8 cellular contexts compared by ENCODE assay signal in the genomic region with DNA sequence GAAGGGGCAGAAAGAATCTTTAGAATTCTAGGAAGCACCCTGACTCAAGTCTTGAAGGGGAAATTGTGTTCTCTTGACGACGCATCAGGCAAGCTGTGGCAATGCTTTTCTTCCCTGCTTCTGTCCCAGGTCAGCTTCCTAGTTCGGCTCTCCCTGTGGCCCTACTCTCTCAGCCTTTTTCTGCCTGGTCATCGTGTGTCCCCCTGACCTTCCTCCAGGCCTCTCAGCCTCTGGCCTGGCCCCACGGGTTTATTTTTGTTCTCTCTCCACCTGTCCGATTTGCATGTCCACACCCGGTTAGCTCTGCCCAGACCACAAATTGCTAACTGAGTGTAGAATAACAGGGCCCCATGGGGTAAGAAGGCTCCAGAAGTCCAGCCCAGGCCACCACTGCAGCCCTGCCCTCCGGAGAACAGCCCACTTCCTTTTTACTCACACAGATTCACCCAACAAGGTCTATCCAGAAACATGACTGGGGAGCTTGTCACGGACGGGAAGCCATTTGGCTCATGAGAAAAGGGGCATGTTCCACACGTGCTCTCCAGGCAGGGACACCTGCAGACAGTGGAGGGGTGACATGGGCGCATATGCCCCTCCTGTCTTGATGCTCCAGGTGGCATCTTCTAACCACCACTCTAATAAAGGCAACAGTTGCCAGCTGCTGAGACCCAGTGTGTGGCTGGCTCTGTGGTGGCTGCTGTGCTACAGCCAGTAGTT. TPM values are rescaled to one million over a fixed set of nuclear protein-coding genes. Genes with fewer than 3 reads are reported as not detected.
DNase-seq lines count a peak whose midpoint lies in the region; ATAC-seq and TF ChIP-seq lines count a peak whose summit lies in the region.

No MANE protein-coding gene starts in this region.

- no peak for TF ChIP-seq EP300 in SK-N-SH (IDR thresholded peaks at IDR 0.05; ENCODE audit: borderline replicate concordance in 1 of 2, low read depth in 1 of 2, low read length in 1 of 2)

- H4K20me1 ChIP-seq in SK-N-SH (ENCODE audit: insufficient read depth), result no peaks in the 10 kb centered on the region

- POLR2A ChIA-PET in SK-N-SH (lab: Yijun Ruan, JAX), result no interaction called here

- H3K9me3 ChIP-seq in SK-N-SH (no peaks in the 10 kb centered on the region), Peyer's patch (no peaks in the 10 kb centered on the region), skeletal muscle tissue (ENCODE audit: control insufficient read depth in 3 of 3, low read length in 3 of 3) (no peaks in the 10 kb centered on the region)

- no peak for TF ChIP-seq RAD21 in SK-N-SH (IDR thresholded peaks at IDR 0.05; ENCODE audit: low read length)

- peak overlapping the region; percentile 19; the same call in 1 of the 2 replicates for H2AFZ ChIP-seq in SK-N-SH (ENCODE audit: low read depth)

- peaks cover 0 to 25% of the 10 kb centered on the region in 2 experiments; a peak in 1 of 4 replicates for H3K4me1 ChIP-seq in SK-N-SH (ENCODE audit: control insufficient read depth in 1 of 2, insufficient read depth in 2 of 2, low read depth in 1 of 2, low read length in 1 of 2)
- H3K4me1 ChIP-seq in Peyer's patch, result peaks cover 0 to 17% (median 5%) of the 10 kb centered on the region in 4 donors
- H3K4me1 ChIP-seq in skeletal muscle tissue (ENCODE audit: control insufficient read depth in 3 of 3, insufficient read depth in 3 of 3, low read length in 3 of 3), result peaks cover 86 to 100% (median 86%) of the 10 kb centered on the region in 3 donors

- DNase-seq in SK-N-SH (no peak), Peyer's patch (peak in 2 of 3 donors; percentile 73 to 78), globus pallidus (ENCODE audit: low spot score) (no peak), inferior parietal cortex (ENCODE audit: extremely low spot score) (no peak)
- DNase-seq in activated CD4-positive, alpha-beta T cell treated with anti-CD3 and anti-CD28 coated beads, Interleukin-2, amount 50 U/mL, for 1 hour, result no peak

- H3K9ac ChIP-seq in SK-N-SH, result no peak overlapping the region
- peak overlapping the region; percentile 71 to 85 (median 82) for H3K9ac ChIP-seq in skeletal muscle tissue (ENCODE audit: low read depth in 1 of 3, low read length in 3 of 3)

- no peaks in the 10 kb centered on the region for H3K79me2 ChIP-seq in SK-N-SH (ENCODE audit: insufficient read depth)

- TF ChIP-seq CTCF in SK-N-SH (IDR thresholded peaks at IDR 0.05) (no peak), Peyer's patch (IDR thresholded peaks at IDR 0.05) (no peak)

- CTCF ChIA-PET in SK-N-SH (lab: Yijun Ruan, JAX), result interaction anchor here (0.6 to 6.2 kb wide), 8 partner anchors 7 to 253 kb away, joined by 3 to 58 read pairs (median 4); partner anchors contain the start of gene KCNN3

- ATAC-seq in SK-N-SH treated with all-trans-retinoic acid at 6 μM for 48 hours (no peak), HG02884 (IDR thresholded peaks at IDR 0.05; ENCODE audit: unreplicated experiment) (peak; percentile 59)

- H3K27me3 ChIP-seq in SK-N-SH (ENCODE audit: insufficient read depth), result no peaks in the 10 kb centered on the region
- no peaks in the 10 kb centered on the region for H3K27me3 ChIP-seq in Peyer's patch
- H3K27me3 ChIP-seq in skeletal muscle tissue (ENCODE audit: control insufficient read depth in 3 of 3, insufficient read depth in 3 of 3, low read length in 3 of 3), result no peaks in the 10 kb centered on the region

- H3K4me3 ChIP-seq in SK-N-SH (ENCODE audit: low read depth in 2 of 2, low read length in 1 of 2), result no peak overlapping the region
- H3K4me3 ChIP-seq in Peyer's patch, result peak overlapping the region in 1 of 4 donors; percentile 9
- H3K4me3 ChIP-seq in skeletal muscle tissue (ENCODE audit: low read length in 3 of 3), result peak overlapping the region in 2 of 3 donors; percentile 56 to 59

- no peaks in the 10 kb centered on the region for H3K9me2 ChIP-seq in SK-N-SH

- H3K36me3 ChIP-seq in SK-N-SH (replicated peaks in 1 of 2; ENCODE audit: control insufficient read depth in 1 of 2, insufficient read depth in 2 of 2, low read length in 1 of 2) (no peaks in the 10 kb centered on the region), Peyer's patch (no peaks in the 10 kb centered on the region), skeletal muscle tissue (ENCODE audit: control insufficient read depth in 3 of 3, insufficient read depth in 3 of 3, low read length in 3 of 3) (no peaks in the 10 kb centered on the region)

- 87% methylated on average over 12 of the region's 12 CpGs for WGBS in SK-N-SH (ENCODE audit: low lambda C conversion rate)

- H3F3A ChIP-seq in SK-N-SH (replicated peaks; ENCODE audit: insufficient read depth), result no peaks in the 10 kb centered on the region

- H3K27ac ChIP-seq in SK-N-SH (ENCODE audit: low read depth in 2 of 2, low read length in 1 of 2), result no peak overlapping the region
- H3K27ac ChIP-seq in Peyer's patch, result peak overlapping the region in 2 of 4 donors; percentile 64 to 65
- peak overlapping the region; percentile 97 for H3K27ac ChIP-seq in skeletal muscle tissue (ENCODE audit: low read depth, low read length)

- TF ChIP-seq POLR2A in Peyer's patch (IDR thresholded peaks at IDR 0.05), result no peak

- no peak overlapping the region for H3K4me2 ChIP-seq in SK-N-SH

TF ChIP-seq in SK-N-SH, 30 proteins besides CTCF, POLR2A, EP300 and RAD21:
- TF ChIP-seq NRF1 (IDR thresholded peaks at IDR 0.05; ENCODE audit: low read depth, low read length) (no peak), YY1 (IDR thresholded peaks at IDR 0.05; ENCODE audit: low read depth) (no peak)

TF ChIP-seq in SK-N-SH treated with all-trans-retinoic acid at 6 μM for 48 hours, 23 proteins besides CTCF, POLR2A, EP300 and RAD21:
- no peak for TF ChIP-seq ZFP3 (CRISPR knock-in tag; IDR thresholded peaks at IDR 0.05)
- TF ChIP-seq ISL1 (CRISPR knock-in tag; IDR thresholded peaks at IDR 0.05), result no peak
- no peak for TF ChIP-seq PPARA (CRISPR knock-in tag; IDR thresholded peaks at IDR 0.05; ENCODE audit: borderline replicate concordance)
- no peak for TF ChIP-seq TCF4 (CRISPR knock-in tag; IDR thresholded peaks at IDR 0.05; ENCODE audit: borderline replicate concordance)
- TF ChIP-seq CSDC2 (CRISPR knock-in tag; IDR thresholded peaks at IDR 0.05), result no peak
- no peak for TF ChIP-seq BACH2 (CRISPR knock-in tag; IDR thresholded peaks at IDR 0.05; ENCODE audit: borderline replicate concordance)
- no peak for TF ChIP-seq TOX (CRISPR knock-in tag; IDR thresholded peaks at IDR 0.05; ENCODE audit: borderline replicate concordance)
- TF ChIP-seq ZC3H10 (CRISPR knock-in tag; IDR thresholded peaks at IDR 0.05), result no peak
- no peak for TF ChIP-seq CREB5 (CRISPR knock-in tag; IDR thresholded peaks at IDR 0.05; ENCODE audit: low read depth)
- TF ChIP-seq ZNF8 (CRISPR knock-in tag; IDR thresholded peaks at IDR 0.05), result no peak
- TF ChIP-seq, protein P1, sequence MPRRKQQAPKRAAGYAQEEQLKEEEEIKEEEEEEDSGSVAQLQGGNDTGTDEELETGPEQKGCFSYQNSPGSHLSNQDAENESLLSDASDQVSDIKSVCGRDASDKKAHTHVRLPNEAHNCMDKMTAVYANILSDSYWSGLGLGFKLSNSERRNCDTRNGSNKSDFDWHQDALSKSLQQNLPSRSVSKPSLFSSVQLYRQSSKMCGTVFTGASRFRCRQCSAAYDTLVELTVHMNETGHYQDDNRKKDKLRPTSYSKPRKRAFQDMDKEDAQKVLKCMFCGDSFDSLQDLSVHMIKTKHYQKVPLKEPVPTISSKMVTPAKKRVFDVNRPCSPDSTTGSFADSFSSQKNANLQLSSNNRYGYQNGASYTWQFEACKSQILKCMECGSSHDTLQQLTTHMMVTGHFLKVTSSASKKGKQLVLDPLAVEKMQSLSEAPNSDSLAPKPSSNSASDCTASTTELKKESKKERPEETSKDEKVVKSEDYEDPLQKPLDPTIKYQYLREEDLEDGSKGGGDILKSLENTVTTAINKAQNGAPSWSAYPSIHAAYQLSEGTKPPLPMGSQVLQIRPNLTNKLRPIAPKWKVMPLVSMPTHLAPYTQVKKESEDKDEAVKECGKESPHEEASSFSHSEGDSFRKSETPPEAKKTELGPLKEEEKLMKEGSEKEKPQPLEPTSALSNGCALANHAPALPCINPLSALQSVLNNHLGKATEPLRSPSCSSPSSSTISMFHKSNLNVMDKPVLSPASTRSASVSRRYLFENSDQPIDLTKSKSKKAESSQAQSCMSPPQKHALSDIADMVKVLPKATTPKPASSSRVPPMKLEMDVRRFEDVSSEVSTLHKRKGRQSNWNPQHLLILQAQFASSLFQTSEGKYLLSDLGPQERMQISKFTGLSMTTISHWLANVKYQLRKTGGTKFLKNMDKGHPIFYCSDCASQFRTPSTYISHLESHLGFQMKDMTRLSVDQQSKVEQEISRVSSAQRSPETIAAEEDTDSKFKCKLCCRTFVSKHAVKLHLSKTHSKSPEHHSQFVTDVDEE (CRISPR knock-in tag; IDR thresholded peaks at IDR 0.05), result no peak
- TF ChIP-seq ZNF565 (CRISPR knock-in tag; conservative IDR thresholded peaks at IDR 0.05; ENCODE audit: low read depth), result no peak
- TF ChIP-seq SNAI2 (CRISPR knock-in tag; IDR thresholded peaks at IDR 0.05), result no peak

RNA-seq across cellular contexts. Expression of gene KCNN3, which starts 9.8 kb away (rescaled TPM):
- 0.10 and 0.16 TPM in 2 replicates for polyA plus RNA-seq in SK-N-SH (2012; rRNA removed)
- 0.09 and 0.13 TPM in 2 replicates for polyA plus RNA-seq in SK-N-SH (2012; cell fraction: cytosol; rRNA removed)
- polyA plus RNA-seq in SK-N-SH (2012; cell fraction: nucleus; rRNA removed), result 0.25 and 0.49 TPM in 2 replicates
- total RNA-seq in Peyer's patch, result 1 to 10 TPM in 3 of 4 donors, under 1 TPM in 1; 0.85 to 1.7 (median 1.2) TPM
- total RNA-seq in skeletal muscle tissue, result 3.7 TPM

Comparison
In these comparisons a context has a peak if more than half of its experiments do, and no peak if none do; other contexts are left out.
1. DNase-seq: peak in Peyer's patch (2 of 3); none in SK-N-SH (single experiment), globus pallidus (single experiment), inferior parietal cortex (single experiment) and activated CD4-positive, alpha-beta T cell treated with anti-CD3 and anti-CD28 coated beads, Interleukin-2, amount 50 U/mL, for 1 hour (single experiment).
2. H3K4me3 ChIP-seq: peak in skeletal muscle tissue (2 of 3); none in SK-N-SH (0 of 2).